ENCODE assay signal across 8 cellular contexts in genomic region chr2:190882327-190882766, GRCh38. TPM values are rescaled to one million over a fixed set of nuclear protein-coding genes. Genes with fewer than 3 reads are reported as not detected.
DNase-seq lines count a peak whose midpoint lies in the region; ATAC-seq and TF ChIP-seq lines count a peak whose summit lies in the region.

No MANE protein-coding gene starts in this region.

- H3K9me3 ChIP-seq in AG04450 (ENCODE audit: control insufficient read depth, insufficient read depth, low read length) (no peaks in the 10 kb centered on the region), PC-3 (ENCODE audit: low read length) (no peaks in the 10 kb centered on the region), esophagus squamous epithelium (no peaks in the 10 kb centered on the region)

- ATAC-seq in GM21367 (IDR thresholded peaks at IDR 0.05; ENCODE audit: unreplicated experiment) (peak; percentile 7), PC-3 (no peak)

- peaks cover 45% of the 10 kb centered on the region for H4K20me1 ChIP-seq in PC-3 (ENCODE audit: low read length)

- intact Hi-C loops in PC-3 (cut with micrococcal nuclease) (loop anchor here (5.0 kb wide), 1 partner anchor 130 kb away; the partner anchor contains the start of gene STAT1), esophagus squamous epithelium (cut with DNase I) (no loop called here)

- peaks cover 67% of the 10 kb centered on the region for H3K79me2 ChIP-seq in PC-3 (ENCODE audit: low read length)

- H3K4me2 ChIP-seq in PC-3 (ENCODE audit: low read length), result peak overlapping the region; percentile 88

- BruUV-seq in PC-3 (replicated peaks; lab: Mats Ljungman, UMichigan), result TSS peak; percentile 45

- H3K4me1 ChIP-seq in PC-3 (ENCODE audit: insufficient read depth, low read length) (peaks cover 35% of the 10 kb centered on the region), esophagus squamous epithelium (peaks cover 0 to 60% (median 17%) of the 10 kb centered on the region in 3 donors), rectal smooth muscle tissue (ENCODE audit: control insufficient read depth, insufficient read depth, low read length) (peaks cover 8% of the 10 kb centered on the region)

- H2AFZ ChIP-seq in PC-3 (ENCODE audit: low read length), result no peak overlapping the region

- H3K27me3 ChIP-seq in AG04450 (ENCODE audit: control insufficient read depth, insufficient read depth, low read length) (no peaks in the 10 kb centered on the region), PC-3 (ENCODE audit: low read length) (no peaks in the 10 kb centered on the region), esophagus squamous epithelium (no peaks in the 10 kb centered on the region), rectal smooth muscle tissue (ENCODE audit: control insufficient read depth, insufficient read depth, low read length) (no peaks in the 10 kb centered on the region)

- POLR2A ChIA-PET in AG04450 (lab: Yijun Ruan, JAX), result interaction anchor here (0.5 to 3.7 kb wide), 13 partner anchors 11 to 220 kb away, joined by 3 to 45 read pairs (median 9); no protein-coding TSS in a partner anchor
- POLR2A ChIA-PET in PC-3 (lab: Charles Lee; ENCODE audit: unreplicated experiment), result interaction anchor here (0.6 to 0.7 kb wide), 2 partner anchors 23 to 24 kb away, joined by 3 to 4 read pairs; no protein-coding TSS in a partner anchor

- TF ChIP-seq CTCF in AG04450 (IDR thresholded peaks at IDR 0.05; ENCODE audit: low read depth, low read length) (no peak), PC-3 (conservative IDR thresholded peaks at IDR 0.05; ENCODE audit: low read depth, low read length) (no peak), esophagus squamous epithelium (IDR thresholded peaks at IDR 0.05) (no peak)

- CTCF ChIA-PET in AG04450 (lab: Charles Lee), result interaction anchor here (2.0 kb wide), 1 partner anchor 32 kb away, joined by 10 read pairs; no protein-coding TSS in a partner anchor
- CTCF ChIA-PET in PC-3 (lab: Charles Lee), result interaction anchor here (0.7 kb wide), 1 partner anchor 44 kb away, joined by 4 read pairs; no protein-coding TSS in a partner anchor

- no peak overlapping the region for H3K27ac ChIP-seq in AG04450 (ENCODE audit: low read depth, low read length)
- peak overlapping the region; percentile 11 for H3K27ac ChIP-seq in PC-3 (ENCODE audit: low read length)
- peak overlapping the region; percentile 94 to 99 (median 96) for H3K27ac ChIP-seq in esophagus squamous epithelium
- H3K27ac ChIP-seq in rectal smooth muscle tissue (ENCODE audit: low read depth, low read length), result peak overlapping the region; percentile 97

- DNase-seq in AG04450 (ENCODE audit: low read depth, low spot score) (no peak), PC-3 (no peak), esophagus squamous epithelium (lab: John Stamatoyannopoulos, UW) (no peak), NCI-H510A treated with DMSO at 0.1 percent for 48 hours (lab: John Stamatoyannopoulos, UW) (no peak), NCI-H2196 (lab: John Stamatoyannopoulos, UW; ENCODE audit: unreplicated experiment) (no peak), foreskin melanocyte (no peak)

- H3K9me2 ChIP-seq in PC-3 (replicated peaks; ENCODE audit: low read length), result no peaks in the 10 kb centered on the region

- H3K36me3 ChIP-seq in PC-3 (ENCODE audit: low read depth, low read length) (peaks cover 8% of the 10 kb centered on the region; the same call in 1 of the 2 replicates), esophagus squamous epithelium (no peaks in the 10 kb centered on the region), rectal smooth muscle tissue (ENCODE audit: control insufficient read depth, insufficient read depth, low read length) (no peaks in the 10 kb centered on the region)

- H3F3A ChIP-seq in PC-3 (ENCODE audit: low read length, unreplicated experiment), result no peaks in the 10 kb centered on the region

- H3K4me3 ChIP-seq in AG04450 (ENCODE audit: low read depth, low read length) (peak overlapping the region; percentile 66), PC-3 (ENCODE audit: low read length) (peak overlapping the region; percentile 80), esophagus squamous epithelium (peak overlapping the region; percentile 89 to 96 (median 89)), rectal smooth muscle tissue (ENCODE audit: low read length) (peak overlapping the region; percentile 94)

- 4 to 9% methylated on average over 5 of the region's 5 CpGs for WGBS in esophagus squamous epithelium, 2 donors

- peak overlapping the region; percentile 86 for H3K9ac ChIP-seq in PC-3 (ENCODE audit: low read length)
- H3K9ac ChIP-seq in rectal smooth muscle tissue (ENCODE audit: low read length), result peak overlapping the region; percentile 24

- TF ChIP-seq POLR2A in esophagus squamous epithelium (IDR thresholded peaks at IDR 0.05), result no peak

RNA-seq across cellular contexts. Expression of gene GLS, which starts 1.7 kb away (rescaled TPM):
- polyA plus RNA-seq in AG04450 (2011; rRNA removed), result 144 and 206 TPM in 2 replicates
- polyA minus RNA-seq in AG04450 (2011; rRNA and poly(A)+ RNA removed), result 207 and 315 TPM in 2 replicates
- total RNA-seq in PC-3 (2014; rRNA removed) (67.4 and 71.9 TPM in 2 replicates), esophagus squamous epithelium (10 to 100 TPM; 22.0 to 84.1 (median 45.9) TPM)
